In the genomic region with DNA sequence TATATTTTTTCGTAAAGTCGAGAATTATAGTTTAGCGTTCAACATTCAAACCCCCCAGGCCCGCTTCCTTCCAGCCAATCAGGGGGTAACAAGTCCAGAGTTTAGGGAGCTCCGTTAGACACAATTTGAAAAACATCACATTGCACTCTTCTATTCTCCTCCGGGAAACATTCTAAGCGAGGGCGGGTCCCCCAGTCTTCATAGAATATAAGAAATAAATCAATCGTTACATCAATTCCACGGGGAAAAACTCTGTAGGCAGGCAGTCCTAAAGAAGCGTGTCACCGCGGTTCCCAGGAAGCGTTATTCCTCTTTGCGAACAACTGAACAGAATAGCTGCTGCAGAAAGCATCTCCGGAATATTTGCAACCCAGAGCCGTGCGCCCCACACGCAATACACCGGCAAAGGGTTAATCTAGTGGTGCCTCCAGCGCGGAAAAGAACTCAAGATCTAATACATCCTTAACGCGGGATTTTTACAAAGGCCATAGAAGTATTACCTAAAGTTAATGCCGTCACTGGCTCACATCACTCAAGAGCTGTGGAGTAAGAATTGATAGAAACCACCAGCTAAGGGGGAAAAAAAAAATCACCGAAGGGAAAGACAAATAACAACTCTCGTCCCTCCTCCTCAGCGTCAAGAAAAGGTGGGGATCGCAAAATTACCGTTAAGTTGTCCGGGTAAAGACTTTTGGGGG, we compare ENCODE assay signal across 1 cellular context.
TF ChIP-seq lines count a peak whose summit lies in the region.

No MANE protein-coding gene starts in this region.

TF ChIP-seq in SK-N-SH, 30 proteins besides CTCF, POLR2A, EP300 and RAD21 (continued from another document):
- TF ChIP-seq, protein P1, sequence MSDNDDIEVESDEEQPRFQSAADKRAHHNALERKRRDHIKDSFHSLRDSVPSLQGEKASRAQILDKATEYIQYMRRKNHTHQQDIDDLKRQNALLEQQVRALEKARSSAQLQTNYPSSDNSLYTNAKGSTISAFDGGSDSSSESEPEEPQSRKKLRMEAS (IDR thresholded peaks at IDR 0.05; ENCODE audit: low read depth), result no peak
- TF ChIP-seq RCOR1 (IDR thresholded peaks at IDR 0.05; ENCODE audit: low read length) (no peak), TEAD4 (IDR thresholded peaks at IDR 0.05; ENCODE audit: borderline replicate concordance, insufficient read depth) (no peak), RFX5 (IDR thresholded peaks at IDR 0.05; ENCODE audit: low read length) (no peak)
